8 cellular contexts compared by ENCODE assay signal in genomic region chr7:131692131-131692960, GRCh38.
A peak's percentile ranks its signal among the peaks of the same experiment; 100 is the strongest.
DNase-seq lines count a peak whose midpoint lies in the region; ATAC-seq and TF ChIP-seq lines count a peak whose summit lies in the region.

No MANE protein-coding gene starts in this region.

- no peak overlapping the region for H3K4me3 ChIP-seq in psoas muscle

- H3K36me3 ChIP-seq in psoas muscle (ENCODE audit: insufficient read depth in 1 of 2, low read depth in 1 of 2) = no peaks in the 10 kb centered on the region

- H4K20me1 ChIP-seq in H9 (ENCODE audit: control insufficient read depth, insufficient read depth, insufficient read length) = peaks cover 2% of the 10 kb centered on the region

- no peaks in the 10 kb centered on the region for H3K9me3 Mint-ChIP-seq in CD4-positive, alpha-beta T cell
- no peaks in the 10 kb centered on the region; a peak in 1 of 5 replicates for H3K9me3 Mint-ChIP-seq in H9
- no peaks in the 10 kb centered on the region for H3K9me3 Mint-ChIP-seq in activated T-helper 1 cell treated with anti-CD3 and anti-CD28 coated beads, Interleukin-12 subunit alpha, Interleukin-12 subunit beta, Interleukin-2, Interleukin-4 antibody, amounts not matched to agents 30 ng/mL and 10 ng/mL and 1 ng/mL, durations not matched to agents 14 hours and 24 hours and 36 hours

- no peak overlapping the region for H4K8ac ChIP-seq in H9 (replicated peaks; ENCODE audit: insufficient read length, low read depth, low read length)

- no peak overlapping the region for H4K91ac ChIP-seq in H9 (ENCODE audit: insufficient read length, low read depth, low read length)

- no peak overlapping the region for H2BK12ac ChIP-seq in H9 (ENCODE audit: insufficient read length, low read depth, low read length)

- H2AK5ac ChIP-seq in H9 (ENCODE audit: insufficient read length, low read length) = no peak overlapping the region

- H3K23me2 ChIP-seq in H9 (ENCODE audit: insufficient read length, low read depth, low read length, poor library complexity, severe bottlenecking) = peaks cover 3% of the 10 kb centered on the region

- no peak overlapping the region for H2BK20ac ChIP-seq in H9 (ENCODE audit: low read depth, low read length, poor library complexity, severe bottlenecking)

- no peaks in the 10 kb centered on the region for H3K4me1 ChIP-seq in H9 (ENCODE audit: insufficient read depth, low read length)
- no peaks in the 10 kb centered on the region for H3K4me1 ChIP-seq in psoas muscle

- intact Hi-C loops in CD4-positive, alpha-beta T cell (cut with DNase I, micrococcal nuclease) = no loop called here
- intact Hi-C loops in activated T-helper 1 cell treated with anti-CD3 and anti-CD28 coated beads, Interleukin-12 subunit alpha, Interleukin-12 subunit beta, Interleukin-2, Interleukin-4 antibody, amounts not matched to agents 30 ng/mL and 10 ng/mL and 1 ng/mL, durations not matched to agents 14 hours and 24 hours and 36 hours (cut with micrococcal nuclease) = no loop called here
- intact Hi-C loops in left cardiac atrium (cut with DNase I) (loop anchor here in 1 of 2 donors (10.0 kb wide), 1 partner anchor 362 kb away; no protein-coding TSS in a partner anchor), psoas muscle (cut with DNase I) (loop anchor here (10.0 kb wide), 2 partner anchors 562 to 892 kb away; no protein-coding TSS in a partner anchor)

- peaks cover 6% of the 10 kb centered on the region for H3K27me3 ChIP-seq in CD4-positive, alpha-beta T cell (ENCODE audit: control insufficient read depth, insufficient read depth, low read length)
- H3K27me3 ChIP-seq in H9 (ENCODE audit: insufficient read depth, low read length) (no peaks in the 10 kb centered on the region), psoas muscle (ENCODE audit: insufficient read depth in 3 of 3, low read length in 2 of 3) (peaks cover 0 to 30% (median 3%) of the 10 kb centered on the region in 3 donors)

- DNase-seq in CD4-positive, alpha-beta T cell = peak in 2 of 10 experiments; percentile 3 to 15
- DNase-seq in H9 = peak; percentile 88
- peak; percentile 64 for DNase-seq in NCI-H69 (lab: John Stamatoyannopoulos, UW)
- DNase-seq in activated T-helper 1 cell treated with anti-CD3 and anti-CD28 coated beads, Interleukin-12 subunit alpha, Interleukin-12 subunit beta, Interleukin-2, Interleukin-4 antibody, amounts not matched to agents 30 ng/mL and 10 ng/mL and 1 ng/mL, durations not matched to agents 14 hours and 24 hours and 36 hours (ENCODE audit: low spot score) = peak; percentile 26
- DNase-seq in left cardiac atrium = peak; percentile 62
- peak; percentile 39 to 60 for DNase-seq in psoas muscle

- no peak overlapping the region for H3K4me3 Mint-ChIP-seq in CD4-positive, alpha-beta T cell
- H3K4me3 Mint-ChIP-seq in H9 = peak overlapping the region in 1 of 2 experiments; percentile 30; a peak in 1 of 5 replicates
- H3K4me3 Mint-ChIP-seq in activated T-helper 1 cell treated with anti-CD3 and anti-CD28 coated beads, Interleukin-12 subunit alpha, Interleukin-12 subunit beta, Interleukin-2, Interleukin-4 antibody, amounts not matched to agents 30 ng/mL and 10 ng/mL and 1 ng/mL, durations not matched to agents 14 hours and 24 hours and 36 hours = no peak overlapping the region

- H3K36me3 Mint-ChIP-seq in CD4-positive, alpha-beta T cell (ENCODE audit: low read depth) = no peaks in the 10 kb centered on the region
- H3K36me3 Mint-ChIP-seq in H9 (ENCODE audit: insufficient read depth in 1 of 3, low read depth in 3 of 3) = no peaks in the 10 kb centered on the region; a peak in 2 of 7 replicates
- H3K36me3 Mint-ChIP-seq in activated T-helper 1 cell treated with anti-CD3 and anti-CD28 coated beads, Interleukin-12 subunit alpha, Interleukin-12 subunit beta, Interleukin-2, Interleukin-4 antibody, amounts not matched to agents 30 ng/mL and 10 ng/mL and 1 ng/mL, durations not matched to agents 14 hours and 24 hours and 36 hours (ENCODE audit: low read depth) = no peaks in the 10 kb centered on the region

- no peak overlapping the region for H3K56ac ChIP-seq in H9 (ENCODE audit: insufficient read length, low read depth, low read length)

- H2BK120ac ChIP-seq in H9 (ENCODE audit: low read depth, low read length, poor library complexity, severe bottlenecking) = no peak overlapping the region

- POLR2A ChIA-PET in CD4-positive, alpha-beta T cell (lab: Charles Lee) = no interaction called here

- H3K18ac ChIP-seq in H9 (ENCODE audit: insufficient read length, low read depth, low read length) = no peak overlapping the region

- H3K4ac ChIP-seq in H9 (ENCODE audit: low read depth, low read length) = no peak overlapping the region

- no peak overlapping the region for H4K5ac ChIP-seq in H9 (ENCODE audit: insufficient read length, low read depth, low read length)

- CTCF ChIA-PET in CD4-positive, alpha-beta T cell (lab: Charles Lee) = no interaction called here

- H3K27me3 Mint-ChIP-seq in CD4-positive, alpha-beta T cell = peaks cover 58% of the 10 kb centered on the region
- peaks cover 28% of the 10 kb centered on the region for H3K27me3 Mint-ChIP-seq in H9 (ENCODE audit: low read depth)
- peaks cover 3% of the 10 kb centered on the region for H3K27me3 Mint-ChIP-seq in activated T-helper 1 cell treated with anti-CD3 and anti-CD28 coated beads, Interleukin-12 subunit alpha, Interleukin-12 subunit beta, Interleukin-2, Interleukin-4 antibody, amounts not matched to agents 30 ng/mL and 10 ng/mL and 1 ng/mL, durations not matched to agents 14 hours and 24 hours and 36 hours (ENCODE audit: insufficient read depth)

- no peak overlapping the region for H2BK5ac ChIP-seq in H9 (ENCODE audit: insufficient read length, low read length)

- no peak overlapping the region for H3K4me2 ChIP-seq in H9 (ENCODE audit: insufficient read depth, insufficient read length, low read length)

- no peaks in the 10 kb centered on the region for H3K79me1 ChIP-seq in H9 (ENCODE audit: insufficient read depth, low read depth, low read length, poor library complexity, severe bottlenecking)

- H3K14ac ChIP-seq in H9 (ENCODE audit: insufficient read depth, low read length) = no peak overlapping the region; the same call in 1 of the 2 replicates

- H2AFZ ChIP-seq in H9 (ENCODE audit: low read length) = no peak overlapping the region

- no peak for ATAC-seq in CD4-positive, alpha-beta T cell (ENCODE audit: poor library complexity)
- peak; percentile 56 to 76 for ATAC-seq in left cardiac atrium
- peak in 3 of 4 donors; percentile 65 to 70 (median 65) for ATAC-seq in psoas muscle
- ATAC-seq in HG03565 (IDR thresholded peaks at IDR 0.05; ENCODE audit: unreplicated experiment) = no peak
- ATAC-seq in HG02623 (IDR thresholded peaks at IDR 0.05; ENCODE audit: unreplicated experiment) = no peak

- H2BK15ac ChIP-seq in H9 (ENCODE audit: low read depth, low read length) = no peak overlapping the region

- H3K27ac Mint-ChIP-seq in CD4-positive, alpha-beta T cell = no peak overlapping the region
- no peak overlapping the region for H3K27ac Mint-ChIP-seq in H9
- no peak overlapping the region for H3K27ac Mint-ChIP-seq in activated T-helper 1 cell treated with anti-CD3 and anti-CD28 coated beads, Interleukin-12 subunit alpha, Interleukin-12 subunit beta, Interleukin-2, Interleukin-4 antibody, amounts not matched to agents 30 ng/mL and 10 ng/mL and 1 ng/mL, durations not matched to agents 14 hours and 24 hours and 36 hours

- H3K79me2 ChIP-seq in H9 (ENCODE audit: insufficient read depth, low read length) = no peaks in the 10 kb centered on the region

- H3K4me1 Mint-ChIP-seq in CD4-positive, alpha-beta T cell (ENCODE audit: low read depth) = no peaks in the 10 kb centered on the region
- peaks cover 12 to 19% of the 10 kb centered on the region in 2 experiments for H3K4me1 Mint-ChIP-seq in H9
- peaks cover 7% of the 10 kb centered on the region for H3K4me1 Mint-ChIP-seq in activated T-helper 1 cell treated with anti-CD3 and anti-CD28 coated beads, Interleukin-12 subunit alpha, Interleukin-12 subunit beta, Interleukin-2, Interleukin-4 antibody, amounts not matched to agents 30 ng/mL and 10 ng/mL and 1 ng/mL, durations not matched to agents 14 hours and 24 hours and 36 hours (ENCODE audit: low read depth)

- H3K9ac ChIP-seq in H9 (ENCODE audit: extremely low read depth, insufficient read length, low read length) = no peak overlapping the region

- no peaks in the 10 kb centered on the region for H3K9me3 ChIP-seq in CD4-positive, alpha-beta T cell (ENCODE audit: control insufficient read depth, low read length)
- H3K9me3 ChIP-seq in H9 (ENCODE audit: control insufficient read depth, low read depth, low read length) = no peaks in the 10 kb centered on the region
- no peaks in the 10 kb centered on the region for H3K9me3 ChIP-seq in psoas muscle

- peak; percentile 37 for TF ChIP-seq CTCF in CD4-positive, alpha-beta T cell (IDR thresholded peaks at IDR 0.05)
- peak; percentile 99 for TF ChIP-seq CTCF in H9 (conservative IDR thresholded peaks at IDR 0.05)
- TF ChIP-seq CTCF in psoas muscle (IDR thresholded peaks at IDR 0.05) = peak; percentile 65

- no peak overlapping the region for H3K23ac ChIP-seq in H9 (ENCODE audit: insufficient read length, low read depth, low read length)

- H3K27ac ChIP-seq in CD4-positive, alpha-beta T cell (ENCODE audit: low read depth, low read length) = no peak overlapping the region
- no peak overlapping the region for H3K27ac ChIP-seq in H9 (ENCODE audit: insufficient read length, low read depth, low read length)
- H3K27ac ChIP-seq in psoas muscle = no peak overlapping the region

- WGBS in H9 (ENCODE audit: extremely low coverage, insufficient read length, low lambda C conversion rate) = no CpG with 5 or more reads among the region's 30 CpGs
- 19 to 22% (median 21%) methylated on average over 24 to 30 of the region's 30 CpGs for WGBS in psoas muscle, 3 donors

- no peak overlapping the region for H3T11ph ChIP-seq in H9 (ENCODE audit: low read length)

Comparison
In these comparisons a context has a peak if more than half of its experiments do, and no peak if none do; other contexts are left out.
1. ATAC-seq: peak in left cardiac atrium (2 of 2) and psoas muscle (3 of 4); none in CD4-positive, alpha-beta T cell (single experiment), HG03565 (single experiment) and HG02623 (single experiment).
2. CTCF ChIP-seq: peak in every context shown above with its lines; median percentile 99 in H9; 65 in psoas muscle; 37 in CD4-positive, alpha-beta T cell.
3. intact Hi-C loops: an anchor here in psoas muscle (10.0 kb wide); none called in CD4-positive, alpha-beta T cell and activated T-helper 1 cell treated with anti-CD3 and anti-CD28 coated beads, Interleukin-12 subunit alpha, Interleukin-12 subunit beta, Interleukin-2, Interleukin-4 antibody, amounts not matched to agents 30 ng/mL and 10 ng/mL and 1 ng/mL, durations not matched to agents 14 hours and 24 hours and 36 hours.